Comparison of ENCODE assay signal across 1 cellular context in the genomic region with DNA sequence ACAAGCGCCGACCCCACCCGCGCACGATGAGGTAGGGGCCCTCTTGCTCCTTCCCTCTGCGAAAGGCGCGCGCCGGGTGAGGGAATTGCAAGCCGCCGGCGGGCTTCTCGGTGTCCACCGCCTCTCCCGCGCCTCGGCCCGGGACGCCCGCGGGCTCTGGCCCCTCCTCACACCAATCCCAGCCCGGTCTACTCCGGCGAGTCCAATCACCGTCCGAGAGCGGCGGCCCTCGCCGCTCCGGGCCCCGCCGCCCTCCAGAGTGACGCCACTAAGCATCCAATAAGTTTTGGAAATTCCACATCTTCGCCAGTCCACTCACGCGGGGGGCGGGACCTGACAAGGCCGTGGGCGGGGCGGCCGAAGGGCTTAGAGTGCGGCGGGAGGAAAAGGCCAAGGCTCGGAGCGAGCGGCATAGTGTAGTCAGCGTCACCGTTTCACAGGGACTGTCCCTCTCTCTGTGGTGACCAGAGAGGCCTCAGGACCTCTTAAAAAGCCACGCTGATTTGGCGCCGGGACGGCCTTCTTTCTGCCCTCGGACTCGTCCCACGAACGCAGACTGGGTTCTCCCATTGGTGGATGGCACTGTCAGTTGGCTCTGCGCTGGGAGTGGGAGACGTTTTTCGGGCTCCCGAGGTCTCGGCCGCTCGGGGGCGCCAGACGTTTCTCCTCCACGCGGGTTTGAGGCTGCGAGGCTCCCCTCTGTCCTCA.
TF ChIP-seq lines count a peak whose summit lies in the region.

A gene with protein sequence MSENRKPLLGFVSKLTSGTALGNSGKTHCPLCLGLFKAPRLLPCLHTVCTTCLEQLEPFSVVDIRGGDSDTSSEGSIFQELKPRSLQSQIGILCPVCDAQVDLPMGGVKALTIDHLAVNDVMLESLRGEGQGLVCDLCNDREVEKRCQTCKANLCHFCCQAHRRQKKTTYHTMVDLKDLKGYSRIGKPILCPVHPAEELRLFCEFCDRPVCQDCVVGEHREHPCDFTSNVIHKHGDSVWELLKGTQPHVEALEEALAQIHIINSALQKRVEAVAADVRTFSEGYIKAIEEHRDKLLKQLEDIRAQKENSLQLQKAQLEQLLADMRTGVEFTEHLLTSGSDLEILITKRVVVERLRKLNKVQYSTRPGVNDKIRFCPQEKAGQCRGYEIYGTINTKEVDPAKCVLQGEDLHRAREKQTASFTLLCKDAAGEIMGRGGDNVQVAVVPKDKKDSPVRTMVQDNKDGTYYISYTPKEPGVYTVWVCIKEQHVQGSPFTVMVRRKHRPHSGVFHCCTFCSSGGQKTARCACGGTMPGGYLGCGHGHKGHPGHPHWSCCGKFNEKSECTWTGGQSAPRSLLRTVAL (minus strand): TSS at position 161 of the 708 bp plus-strand sequence. CDS start 548 bp downstream, outside the sequence.

TF ChIP-seq in HepG2, 621 proteins besides CTCF, POLR2A, EP300 and RAD21 (continued from another document and continues in another):
- TF ChIP-seq, protein P1, sequence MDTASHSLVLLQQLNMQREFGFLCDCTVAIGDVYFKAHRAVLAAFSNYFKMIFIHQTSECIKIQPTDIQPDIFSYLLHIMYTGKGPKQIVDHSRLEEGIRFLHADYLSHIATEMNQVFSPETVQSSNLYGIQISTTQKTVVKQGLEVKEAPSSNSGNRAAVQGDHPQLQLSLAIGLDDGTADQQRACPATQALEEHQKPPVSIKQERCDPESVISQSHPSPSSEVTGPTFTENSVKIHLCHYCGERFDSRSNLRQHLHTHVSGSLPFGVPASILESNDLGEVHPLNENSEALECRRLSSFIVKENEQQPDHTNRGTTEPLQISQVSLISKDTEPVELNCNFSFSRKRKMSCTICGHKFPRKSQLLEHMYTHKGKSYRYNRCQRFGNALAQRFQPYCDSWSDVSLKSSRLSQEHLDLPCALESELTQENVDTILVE (CRISPR knock-in tag; IDR thresholded peaks at IDR 0.05) = no peak
- no peak for TF ChIP-seq ZNF552 (CRISPR knock-in tag; IDR thresholded peaks at IDR 0.05; ENCODE audit: borderline replicate concordance)
- TF ChIP-seq RBM39 (IDR thresholded peaks at IDR 0.05; ENCODE audit: low read depth, low read length, poor library complexity, severe bottlenecking) = peak; percentile 90
- no peak for TF ChIP-seq MTF1 (CRISPR knock-in tag; IDR thresholded peaks at IDR 0.05)
- no peak for TF ChIP-seq ZNF670 (CRISPR knock-in tag; IDR thresholded peaks at IDR 0.05; ENCODE audit: borderline replicate concordance)
- TF ChIP-seq KDM5B (CRISPR knock-in tag; IDR thresholded peaks at IDR 0.05; ENCODE audit: borderline replicate concordance) = peak; percentile 36; the same call in 1 of the 2 replicates
- peak; percentile 43; the same call in 1 of the 2 replicates for TF ChIP-seq ZBTB7B (CRISPR knock-in tag; IDR thresholded peaks at IDR 0.05)
- peak; percentile 26; the same call in 1 of the 2 replicates for TF ChIP-seq PBX3 (CRISPR knock-in tag; IDR thresholded peaks at IDR 0.05; ENCODE audit: borderline replicate concordance)
- TF ChIP-seq ZMYM2 (CRISPR knock-in tag; IDR thresholded peaks at IDR 0.05) = peak; percentile 87
- TF ChIP-seq CHD2 (IDR thresholded peaks at IDR 0.05; ENCODE audit: low read depth, low read length) = no peak; the same call in 1 of the 2 replicates
- TF ChIP-seq MATR3 (CRISPR knock-in tag; IDR thresholded peaks at IDR 0.05) = no peak
- TF ChIP-seq ZNF607 (CRISPR knock-in tag; IDR thresholded peaks at IDR 0.05; ENCODE audit: borderline replicate concordance) = no peak
- no peak for TF ChIP-seq ZNF235 (CRISPR knock-in tag; IDR thresholded peaks at IDR 0.05; ENCODE audit: borderline replicate concordance)
- no peak for TF ChIP-seq ATF6 (CRISPR knock-in tag; conservative IDR thresholded peaks at IDR 0.05)
- TF ChIP-seq ZNF543 (CRISPR knock-in tag; IDR thresholded peaks at IDR 0.05) = 0 out of 2 replicates have a peak, but pooled peaks have one; percentile 33
- TF ChIP-seq ZNF570 (CRISPR knock-in tag; IDR thresholded peaks at IDR 0.05; ENCODE audit: borderline replicate concordance) = no peak
- TF ChIP-seq SALL2 (CRISPR knock-in tag; IDR thresholded peaks at IDR 0.05) = no peak
- TF ChIP-seq SIX1 (CRISPR knock-in tag; IDR thresholded peaks at IDR 0.05; ENCODE audit: borderline replicate concordance) = no peak
- TF ChIP-seq MEF2D (CRISPR knock-in tag; IDR thresholded peaks at IDR 0.05) = peak; percentile 54; the same call in 1 of the 2 replicates
- TF ChIP-seq SYNCRIP (IDR thresholded peaks at IDR 0.05; ENCODE audit: insufficient read depth, low read depth, low read length) = no peak
- no peak for TF ChIP-seq ADNP (CRISPR knock-in tag; IDR thresholded peaks at IDR 0.05)
- 0 out of 2 replicates have a peak, but pooled peaks have one; percentile 14 for TF ChIP-seq ZBTB43 (CRISPR knock-in tag; conservative IDR thresholded peaks at IDR 0.05)
- no peak for TF ChIP-seq SRSF9 (IDR thresholded peaks at IDR 0.05; ENCODE audit: borderline replicate concordance, insufficient read depth, low read depth, low read length, poor library complexity, severe bottlenecking)
- TF ChIP-seq ELF4 (CRISPR knock-in tag; IDR thresholded peaks at IDR 0.05; ENCODE audit: borderline replicate concordance) = no peak
- TF ChIP-seq ZNF260 (CRISPR knock-in tag; IDR thresholded peaks at IDR 0.05; ENCODE audit: borderline replicate concordance, low read depth) = no peak
- TF ChIP-seq STAG1 (CRISPR knock-in tag; IDR thresholded peaks at IDR 0.05) = peak; percentile 45; the same call in 1 of the 2 replicates
- TF ChIP-seq, protein P2, sequence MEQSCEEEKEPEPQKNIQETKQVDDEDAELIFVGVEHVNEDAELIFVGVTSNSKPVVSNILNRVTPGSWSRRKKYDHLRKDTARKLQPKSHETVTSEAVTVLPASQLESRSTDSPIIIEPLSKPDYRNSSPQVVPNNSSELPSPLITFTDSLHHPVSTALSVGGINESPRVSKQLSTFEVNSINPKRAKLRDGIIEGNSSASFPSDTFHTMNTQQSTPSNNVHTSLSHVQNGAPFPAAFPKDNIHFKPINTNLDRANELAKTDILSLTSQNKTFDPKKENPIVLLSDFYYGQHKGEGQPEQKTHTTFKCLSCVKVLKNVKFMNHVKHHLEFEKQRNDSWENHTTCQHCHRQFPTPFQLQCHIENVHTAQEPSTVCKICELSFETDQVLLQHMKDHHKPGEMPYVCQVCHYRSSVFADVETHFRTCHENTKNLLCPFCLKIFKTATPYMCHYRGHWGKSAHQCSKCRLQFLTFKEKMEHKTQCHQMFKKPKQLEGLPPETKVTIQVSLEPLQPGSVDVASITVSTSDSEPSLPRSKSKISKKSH (CRISPR knock-in tag; IDR thresholded peaks at IDR 0.05; ENCODE audit: borderline replicate concordance) = 0 out of 2 replicates have a peak, but pooled peaks have one; percentile 52
- no peak for TF ChIP-seq ZNF34 (CRISPR knock-in tag; IDR thresholded peaks at IDR 0.05; ENCODE audit: borderline replicate concordance)
- no peak for TF ChIP-seq CBX2 (IDR thresholded peaks at IDR 0.05; ENCODE audit: low read depth, low read length)
- no peak for TF ChIP-seq CBX2 (CRISPR knock-in tag; IDR thresholded peaks at IDR 0.05; ENCODE audit: low read depth)
- TF ChIP-seq, protein P3, sequence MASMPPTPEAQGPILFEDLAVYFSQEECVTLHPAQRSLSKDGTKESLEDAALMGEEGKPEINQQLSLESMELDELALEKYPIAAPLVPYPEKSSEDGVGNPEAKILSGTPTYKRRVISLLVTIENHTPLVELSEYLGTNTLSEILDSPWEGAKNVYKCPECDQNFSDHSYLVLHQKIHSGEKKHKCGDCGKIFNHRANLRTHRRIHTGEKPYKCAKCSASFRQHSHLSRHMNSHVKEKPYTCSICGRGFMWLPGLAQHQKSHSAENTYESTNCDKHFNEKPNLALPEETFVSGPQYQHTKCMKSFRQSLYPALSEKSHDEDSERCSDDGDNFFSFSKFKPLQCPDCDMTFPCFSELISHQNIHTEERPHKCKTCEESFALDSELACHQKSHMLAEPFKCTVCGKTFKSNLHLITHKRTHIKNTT (CRISPR knock-in tag; IDR thresholded peaks at IDR 0.05) = no peak
- no peak for TF ChIP-seq ZNF292 (CRISPR knock-in tag; IDR thresholded peaks at IDR 0.05; ENCODE audit: borderline replicate concordance, low read depth)
- TF ChIP-seq RXRA (CRISPR knock-in tag; IDR thresholded peaks at IDR 0.05) = no peak
- TF ChIP-seq GMEB1 (CRISPR knock-in tag; IDR thresholded peaks at IDR 0.05; ENCODE audit: borderline replicate concordance) = 0 out of 2 replicates have a peak, but pooled peaks have one; percentile 35
- TF ChIP-seq, protein P4, sequence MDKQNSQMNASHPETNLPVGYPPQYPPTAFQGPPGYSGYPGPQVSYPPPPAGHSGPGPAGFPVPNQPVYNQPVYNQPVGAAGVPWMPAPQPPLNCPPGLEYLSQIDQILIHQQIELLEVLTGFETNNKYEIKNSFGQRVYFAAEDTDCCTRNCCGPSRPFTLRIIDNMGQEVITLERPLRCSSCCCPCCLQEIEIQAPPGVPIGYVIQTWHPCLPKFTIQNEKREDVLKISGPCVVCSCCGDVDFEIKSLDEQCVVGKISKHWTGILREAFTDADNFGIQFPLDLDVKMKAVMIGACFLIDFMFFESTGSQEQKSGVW (CRISPR knock-in tag; IDR thresholded peaks at IDR 0.05; ENCODE audit: borderline replicate concordance) = no peak
- TF ChIP-seq PCBP1 (IDR thresholded peaks at IDR 0.05; ENCODE audit: borderline replicate concordance, low read depth, low read length) = 0 out of 2 replicates have a peak, but pooled peaks have one; percentile 26
- TF ChIP-seq, protein P5, sequence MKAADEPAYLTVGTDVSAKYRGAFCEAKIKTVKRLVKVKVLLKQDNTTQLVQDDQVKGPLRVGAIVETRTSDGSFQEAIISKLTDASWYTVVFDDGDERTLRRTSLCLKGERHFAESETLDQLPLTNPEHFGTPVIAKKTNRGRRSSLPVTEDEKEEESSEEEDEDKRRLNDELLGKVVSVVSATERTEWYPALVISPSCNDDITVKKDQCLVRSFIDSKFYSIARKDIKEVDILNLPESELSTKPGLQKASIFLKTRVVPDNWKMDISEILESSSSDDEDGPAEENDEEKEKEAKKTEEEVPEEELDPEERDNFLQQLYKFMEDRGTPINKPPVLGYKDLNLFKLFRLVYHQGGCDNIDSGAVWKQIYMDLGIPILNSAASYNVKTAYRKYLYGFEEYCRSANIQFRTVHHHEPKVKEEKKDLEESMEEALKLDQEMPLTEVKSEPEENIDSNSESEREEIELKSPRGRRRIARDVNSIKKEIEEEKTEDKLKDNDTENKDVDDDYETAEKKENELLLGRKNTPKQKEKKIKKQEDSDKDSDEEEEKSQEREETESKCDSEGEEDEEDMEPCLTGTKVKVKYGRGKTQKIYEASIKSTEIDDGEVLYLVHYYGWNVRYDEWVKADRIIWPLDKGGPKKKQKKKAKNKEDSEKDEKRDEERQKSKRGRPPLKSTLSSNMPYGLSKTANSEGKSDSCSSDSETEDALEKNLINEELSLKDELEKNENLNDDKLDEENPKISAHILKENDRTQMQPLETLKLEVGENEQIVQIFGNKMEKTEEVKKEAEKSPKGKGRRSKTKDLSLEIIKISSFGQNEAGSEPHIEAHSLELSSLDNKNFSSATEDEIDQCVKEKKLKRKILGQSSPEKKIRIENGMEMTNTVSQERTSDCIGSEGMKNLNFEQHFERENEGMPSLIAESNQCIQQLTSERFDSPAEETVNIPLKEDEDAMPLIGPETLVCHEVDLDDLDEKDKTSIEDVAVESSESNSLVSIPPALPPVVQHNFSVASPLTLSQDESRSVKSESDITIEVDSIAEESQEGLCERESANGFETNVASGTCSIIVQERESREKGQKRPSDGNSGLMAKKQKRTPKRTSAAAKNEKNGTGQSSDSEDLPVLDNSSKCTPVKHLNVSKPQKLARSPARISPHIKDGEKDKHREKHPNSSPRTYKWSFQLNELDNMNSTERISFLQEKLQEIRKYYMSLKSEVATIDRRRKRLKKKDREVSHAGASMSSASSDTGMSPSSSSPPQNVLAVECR (CRISPR knock-in tag; IDR thresholded peaks at IDR 0.05; ENCODE audit: borderline replicate concordance) = no peak; the same call in 1 of the 2 replicates
